Comparison of ENCODE assay signal across 8 cellular contexts in the genomic region with DNA sequence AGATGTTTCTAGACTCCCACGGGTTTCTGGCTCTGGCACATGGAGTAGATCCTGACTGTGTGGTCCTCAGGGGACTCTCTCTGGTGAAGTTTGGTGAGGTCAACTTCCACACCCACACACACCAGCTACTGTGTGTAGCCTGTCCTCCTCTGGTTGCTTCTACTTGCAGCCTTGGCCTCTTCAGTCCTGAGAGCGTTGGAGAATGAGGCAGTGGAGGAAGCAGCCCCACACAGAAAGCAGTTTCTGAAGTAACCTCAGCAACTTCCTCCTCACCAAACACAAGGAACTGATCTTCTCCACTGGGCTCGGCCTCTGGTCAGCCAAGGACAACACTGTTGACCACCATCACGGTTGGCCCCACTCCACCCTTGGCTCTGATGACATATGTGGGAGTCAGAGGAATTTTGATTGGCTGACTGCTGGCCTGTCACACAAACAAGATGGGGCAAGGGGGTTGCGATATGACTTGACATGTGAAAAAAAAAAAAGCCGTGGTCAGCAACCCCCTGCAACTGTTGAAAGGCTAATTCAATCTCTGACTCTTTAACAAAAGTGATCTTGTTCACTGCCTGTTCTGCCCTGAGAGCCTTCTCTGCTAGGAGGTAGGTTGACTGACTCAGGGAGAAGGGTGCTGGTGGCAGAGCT. TPM values are rescaled to one million over a fixed set of nuclear protein-coding genes. Genes with fewer than 3 reads are reported as not detected.
A peak's percentile ranks its signal among the peaks of the same experiment; 100 is the strongest.
DNase-seq lines count a peak whose midpoint lies in the region; ATAC-seq and TF ChIP-seq lines count a peak whose summit lies in the region.

No MANE protein-coding gene starts in this region.

- no peaks in the 10 kb centered on the region for H3K27me3 ChIP-seq in right atrium auricular region

- H3K4me3 ChIP-seq in right atrium auricular region = no peak overlapping the region

- H3K4me1 ChIP-seq in right atrium auricular region = peaks cover 0 to 3% of the 10 kb centered on the region in 2 donors

- no peaks in the 10 kb centered on the region for H3K9me3 ChIP-seq in right atrium auricular region

- no peak for TF ChIP-seq CTCF in right atrium auricular region (IDR thresholded peaks at IDR 0.05)

- DNase-seq in Kasumi-1 (lab: John Stamatoyannopoulos, UW) (peak; percentile 54 to 64), right atrium auricular region (ENCODE audit: low spot score) (peak; percentile 81), NCI-H1105 treated with DMSO at 0.1 percent for 48 hours (lab: John Stamatoyannopoulos, UW) (no peak), NCI-H1436 treated with DMSO at 0.1 percent for 48 hours (lab: John Stamatoyannopoulos, UW) (no peak), NCI-H446 treated with DMSO at 0.1 percent for 48 hours (lab: John Stamatoyannopoulos, UW) (no peak), HuH-7 (ENCODE audit: low spot score) (no peak)

- no peak overlapping the region for H3K27ac ChIP-seq in right atrium auricular region

- H3K36me3 ChIP-seq in right atrium auricular region = no peaks in the 10 kb centered on the region

- ATAC-seq in GM18498 (IDR thresholded peaks at IDR 0.05; ENCODE audit: unreplicated experiment) = peak; percentile 47
- peak; percentile 42 for ATAC-seq in GM21576 (IDR thresholded peaks at IDR 0.05; ENCODE audit: unreplicated experiment)

RNA-seq across cellular contexts. Expression of a gene that starts 19.6 kb away (rescaled TPM):
- 1 to 10 TPM; 1.9 to 5.1 TPM for total RNA-seq in right atrium auricular region

RNA-seq across cellular contexts. Expression of a gene that starts 52.7 kb away (rescaled TPM):
- not detected for total RNA-seq in right atrium auricular region

Comparison
In these comparisons a context has a peak if more than half of its experiments do, and no peak if none do; other contexts are left out.
1. DNase-seq: peak in Kasumi-1 (2 of 2) and right atrium auricular region (single experiment); none in NCI-H1105 treated with DMSO at 0.1 percent for 48 hours (single experiment), NCI-H1436 treated with DMSO at 0.1 percent for 48 hours (single experiment), NCI-H446 treated with DMSO at 0.1 percent for 48 hours (single experiment) and HuH-7 (single experiment).